In the genomic region with DNA sequence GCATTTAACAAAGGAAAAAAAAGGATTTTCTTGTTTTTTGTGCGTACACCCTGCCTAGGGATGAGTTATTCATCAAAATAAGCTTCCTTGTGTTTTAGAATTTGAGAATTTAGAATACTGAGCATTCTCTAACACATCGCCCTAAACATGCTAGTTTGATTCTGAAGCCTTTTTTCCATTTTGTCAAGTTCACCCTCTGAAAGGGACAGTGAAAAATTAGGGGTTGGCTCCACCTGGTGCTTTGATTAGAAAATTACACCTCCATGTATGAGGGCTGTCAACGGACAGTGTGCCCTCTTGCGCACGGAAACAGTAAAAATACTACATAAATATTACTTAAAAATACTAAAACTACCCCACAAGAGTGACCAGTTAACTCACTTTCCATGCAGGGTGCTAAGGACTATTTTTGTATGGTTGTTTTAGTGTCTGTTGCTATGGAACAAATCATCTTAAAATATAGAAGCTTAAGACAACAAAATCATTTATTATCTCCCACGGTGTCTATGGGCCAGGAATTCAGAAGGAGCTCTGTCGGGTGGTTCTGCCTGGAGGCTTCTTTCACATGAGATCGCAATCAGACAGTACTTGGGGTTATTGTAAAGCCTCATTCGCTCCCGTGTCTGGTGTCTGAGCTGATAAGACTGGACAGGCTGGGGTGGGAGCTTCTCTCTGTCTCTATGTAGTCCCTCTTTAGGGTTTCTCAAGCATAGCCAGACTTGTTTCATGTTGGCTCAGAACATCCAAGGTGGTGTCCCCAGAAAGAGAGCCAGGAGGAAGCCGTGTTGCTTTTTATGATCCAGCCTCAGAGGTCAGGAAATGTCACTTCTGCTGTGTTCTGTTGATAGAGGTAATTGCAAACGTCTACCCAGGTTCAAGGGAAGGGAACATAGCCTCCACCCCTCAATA, we compare ENCODE assay signal across 8 cellular contexts. TPM values are rescaled to one million over a fixed set of nuclear protein-coding genes. Genes with fewer than 3 reads are reported as not detected.
DNase-seq lines count a peak whose midpoint lies in the region; ATAC-seq and TF ChIP-seq lines count a peak whose summit lies in the region.

No MANE protein-coding gene starts in this region.

- ATAC-seq in GM18861 (IDR thresholded peaks at IDR 0.05; ENCODE audit: unreplicated experiment), result peak; percentile 65
- ATAC-seq in HG03196 (IDR thresholded peaks at IDR 0.05; ENCODE audit: unreplicated experiment), result peak; percentile 56

- H3K4me3 ChIP-seq in liver (ENCODE audit: low read depth in 1 of 3, low read length in 3 of 3), result no peak overlapping the region

- peaks cover 34% of the 10 kb centered on the region for H3K4me1 Mint-ChIP-seq in chondrocyte (ENCODE audit: low read depth)

- no peaks in the 10 kb centered on the region for H3K27me3 Mint-ChIP-seq in chondrocyte (ENCODE audit: low read depth)

- no peaks in the 10 kb centered on the region for H3K27me3 ChIP-seq in liver (ENCODE audit: control insufficient read depth in 4 of 4, insufficient read depth in 4 of 4, low read length in 3 of 4)

- H3K27ac ChIP-seq in liver (ENCODE audit: low read depth in 1 of 2, low read length in 2 of 2), result no peak overlapping the region

- H3K9ac ChIP-seq in liver (ENCODE audit: low read depth in 1 of 2, low read length in 2 of 2), result peak overlapping the region in 1 of 2 donors; percentile 5

- TF ChIP-seq RAD21 in liver (IDR thresholded peaks at IDR 0.05), result peak; percentile 100

- peak overlapping the region; percentile 58 for H3K27ac Mint-ChIP-seq in chondrocyte (ENCODE audit: unreplicated experiment)

- no peak overlapping the region for H3K4me3 Mint-ChIP-seq in chondrocyte (ENCODE audit: unreplicated experiment)

- peaks cover 2% of the 10 kb centered on the region for H3K9me3 Mint-ChIP-seq in chondrocyte (ENCODE audit: low read depth)

- no peaks in the 10 kb centered on the region for H3K36me3 ChIP-seq in liver (ENCODE audit: control insufficient read depth in 4 of 4, insufficient read depth in 3 of 4, low read depth in 1 of 4, low read length in 3 of 4)

- H3K4me1 ChIP-seq in liver (ENCODE audit: control insufficient read depth in 4 of 4, insufficient read depth in 4 of 4, low read length in 3 of 4), result no peaks in the 10 kb centered on the region

- peaks cover 2% of the 10 kb centered on the region for H3K36me3 Mint-ChIP-seq in chondrocyte (ENCODE audit: low read depth)

- TF ChIP-seq CTCF in AG09319 (IDR thresholded peaks at IDR 0.05; ENCODE audit: low read depth, low read length), result peak; percentile 83
- peak; percentile 100 for TF ChIP-seq CTCF in chondrocyte (IDR thresholded peaks at IDR 0.05)
- peak; percentile 99 for TF ChIP-seq CTCF in liver (IDR thresholded peaks at IDR 0.05; ENCODE audit: low read depth, low read length, missing input control)

- no peaks in the 10 kb centered on the region for H3K9me3 ChIP-seq in liver (ENCODE audit: control insufficient read depth in 4 of 4, low read length in 3 of 4)

- DNase-seq in AG09319 (ENCODE audit: extremely low read depth, low read depth) (peak; percentile 58), NCI-H2227 treated with DMSO at 0.1 percent for 48 hours (lab: John Stamatoyannopoulos, UW) (peak; percentile 83), chondrocyte (ENCODE audit: low spot score) (no peak)
- DNase-seq in activated CD4-positive, CD25-positive, alpha-beta regulatory T cell treated with anti-CD3 and anti-CD28 coated beads, Interleukin-2, amount 50 U/mL, for 16 hours (ENCODE audit: low read depth, low spot score), result peak; percentile 62
- peak in 2 of 3 experiments; percentile 48 to 62 for DNase-seq in stimulated activated CD4-positive, alpha-beta T cell treated with anti-CD3 and anti-CD28 coated beads, TNF-alpha, amount 100 ng/mL, for 4 hours (ENCODE audit: low read depth in 3 of 3)

- WGBS in liver, result 37% methylated on average over 12 of the region's 12 CpGs

TF ChIP-seq in liver, 16 proteins besides CTCF, POLR2A, EP300 and RAD21:
- TF ChIP-seq, protein P1, sequence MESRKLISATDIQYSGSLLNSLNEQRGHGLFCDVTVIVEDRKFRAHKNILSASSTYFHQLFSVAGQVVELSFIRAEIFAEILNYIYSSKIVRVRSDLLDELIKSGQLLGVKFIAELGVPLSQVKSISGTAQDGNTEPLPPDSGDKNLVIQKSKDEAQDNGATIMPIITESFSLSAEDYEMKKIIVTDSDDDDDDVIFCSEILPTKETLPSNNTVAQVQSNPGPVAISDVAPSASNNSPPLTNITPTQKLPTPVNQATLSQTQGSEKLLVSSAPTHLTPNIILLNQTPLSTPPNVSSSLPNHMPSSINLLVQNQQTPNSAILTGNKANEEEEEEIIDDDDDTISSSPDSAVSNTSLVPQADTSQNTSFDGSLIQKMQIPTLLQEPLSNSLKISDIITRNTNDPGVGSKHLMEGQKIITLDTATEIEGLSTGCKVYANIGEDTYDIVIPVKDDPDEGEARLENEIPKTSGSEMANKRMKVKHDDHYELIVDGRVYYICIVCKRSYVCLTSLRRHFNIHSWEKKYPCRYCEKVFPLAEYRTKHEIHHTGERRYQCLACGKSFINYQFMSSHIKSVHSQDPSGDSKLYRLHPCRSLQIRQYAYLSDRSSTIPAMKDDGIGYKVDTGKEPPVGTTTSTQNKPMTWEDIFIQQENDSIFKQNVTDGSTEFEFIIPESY (IDR thresholded peaks at IDR 0.05), result no peak
- peak in 1 of 2 donors; percentile 28 for TF ChIP-seq RXRA (IDR thresholded peaks at IDR 0.05)
- TF ChIP-seq NR2F2 (IDR thresholded peaks at IDR 0.05), result peak; percentile 16
- TF ChIP-seq YY1 (IDR thresholded peaks at IDR 0.05), result peak; percentile 81
- TF ChIP-seq FOXA2 (IDR thresholded peaks at IDR 0.05), result no peak
- peak; percentile 7 for TF ChIP-seq HNF4G (IDR thresholded peaks at IDR 0.05)
- TF ChIP-seq TAF1 (conservative IDR thresholded peaks at IDR 0.05), result no peak
- TF ChIP-seq JUND (IDR thresholded peaks at IDR 0.05), result no peak
- TF ChIP-seq HNF4A (conservative IDR thresholded peaks at IDR 0.05), result peak; percentile 9 to 16
- TF ChIP-seq, protein P2, sequence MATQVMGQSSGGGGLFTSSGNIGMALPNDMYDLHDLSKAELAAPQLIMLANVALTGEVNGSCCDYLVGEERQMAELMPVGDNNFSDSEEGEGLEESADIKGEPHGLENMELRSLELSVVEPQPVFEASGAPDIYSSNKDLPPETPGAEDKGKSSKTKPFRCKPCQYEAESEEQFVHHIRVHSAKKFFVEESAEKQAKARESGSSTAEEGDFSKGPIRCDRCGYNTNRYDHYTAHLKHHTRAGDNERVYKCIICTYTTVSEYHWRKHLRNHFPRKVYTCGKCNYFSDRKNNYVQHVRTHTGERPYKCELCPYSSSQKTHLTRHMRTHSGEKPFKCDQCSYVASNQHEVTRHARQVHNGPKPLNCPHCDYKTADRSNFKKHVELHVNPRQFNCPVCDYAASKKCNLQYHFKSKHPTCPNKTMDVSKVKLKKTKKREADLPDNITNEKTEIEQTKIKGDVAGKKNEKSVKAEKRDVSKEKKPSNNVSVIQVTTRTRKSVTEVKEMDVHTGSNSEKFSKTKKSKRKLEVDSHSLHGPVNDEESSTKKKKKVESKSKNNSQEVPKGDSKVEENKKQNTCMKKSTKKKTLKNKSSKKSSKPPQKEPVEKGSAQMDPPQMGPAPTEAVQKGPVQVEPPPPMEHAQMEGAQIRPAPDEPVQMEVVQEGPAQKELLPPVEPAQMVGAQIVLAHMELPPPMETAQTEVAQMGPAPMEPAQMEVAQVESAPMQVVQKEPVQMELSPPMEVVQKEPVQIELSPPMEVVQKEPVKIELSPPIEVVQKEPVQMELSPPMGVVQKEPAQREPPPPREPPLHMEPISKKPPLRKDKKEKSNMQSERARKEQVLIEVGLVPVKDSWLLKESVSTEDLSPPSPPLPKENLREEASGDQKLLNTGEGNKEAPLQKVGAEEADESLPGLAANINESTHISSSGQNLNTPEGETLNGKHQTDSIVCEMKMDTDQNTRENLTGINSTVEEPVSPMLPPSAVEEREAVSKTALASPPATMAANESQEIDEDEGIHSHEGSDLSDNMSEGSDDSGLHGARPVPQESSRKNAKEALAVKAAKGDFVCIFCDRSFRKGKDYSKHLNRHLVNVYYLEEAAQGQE (IDR thresholded peaks at IDR 0.05), result peak; percentile 26

RNA-seq across cellular contexts. Expression of a gene that starts 41.1 kb away (rescaled TPM):
- 3.6 to 5.1 TPM (median 3.9 TPM) in 3 replicates for total RNA-seq in chondrocyte
- 10 to 100 TPM in 1 of 2 donors, 1 to 10 TPM in 1; 9.2 to 11.0 TPM for total RNA-seq in liver
- 1 to 10 TPM; 1.8 to 3.1 TPM for polyA plus RNA-seq in liver
